In genomic region chr14:54881235-54881760, GRCh38 we compare ENCODE assay signal across 8 cellular contexts. TPM values are rescaled to one million over a fixed set of nuclear protein-coding genes. Genes with fewer than 3 reads are reported as not detected.
DNase-seq lines count a peak whose midpoint lies in the region; ATAC-seq and TF ChIP-seq lines count a peak whose summit lies in the region.

No MANE protein-coding gene starts in this region.

- peak overlapping the region; percentile 96 for H3K27ac Mint-ChIP-seq in activated T-cell treated with anti-CD3 and anti-CD28 coated beads, Interleukin-2, amount 50 U/mL, for 24 hours
- H3K27ac Mint-ChIP-seq in osteocyte (ENCODE audit: unreplicated experiment): peak overlapping the region; percentile 50

- CTCF ChIA-PET in HEK293T (lab: Yijun Ruan, JAX): no interaction called here

- H3K36me3 Mint-ChIP-seq in activated T-cell treated with anti-CD3 and anti-CD28 coated beads, Interleukin-2, amount 50 U/mL, for 24 hours (ENCODE audit: low read depth): peaks cover 17% of the 10 kb centered on the region
- no peaks in the 10 kb centered on the region for H3K36me3 Mint-ChIP-seq in osteocyte (ENCODE audit: unreplicated experiment)

- no peaks in the 10 kb centered on the region for H3K9me3 Mint-ChIP-seq in activated T-cell treated with anti-CD3 and anti-CD28 coated beads, Interleukin-2, amount 50 U/mL, for 24 hours
- no peaks in the 10 kb centered on the region for H3K9me3 Mint-ChIP-seq in osteocyte (ENCODE audit: unreplicated experiment)

- H3K27me3 Mint-ChIP-seq in activated T-cell treated with anti-CD3 and anti-CD28 coated beads, Interleukin-2, amount 50 U/mL, for 24 hours: no peaks in the 10 kb centered on the region
- no peaks in the 10 kb centered on the region for H3K27me3 Mint-ChIP-seq in osteocyte (ENCODE audit: unreplicated experiment)

- no peak for TF ChIP-seq CTCF in epithelial cell of proximal tubule (conservative IDR thresholded peaks at IDR 0.05; ENCODE audit: low read depth, low read length)
- no peak for TF ChIP-seq CTCF in osteocyte (IDR thresholded peaks at IDR 0.05)

- H3K4me3 Mint-ChIP-seq in activated T-cell treated with anti-CD3 and anti-CD28 coated beads, Interleukin-2, amount 50 U/mL, for 24 hours: peak overlapping the region; percentile 80
- H3K4me3 Mint-ChIP-seq in osteocyte (ENCODE audit: unreplicated experiment): peak overlapping the region; percentile 58

- H3K4me3 ChIP-seq in epithelial cell of proximal tubule (ENCODE audit: low read depth, low read length): peak overlapping the region; percentile 40

- ATAC-seq in HG02840 (IDR thresholded peaks at IDR 0.05; ENCODE audit: low FRiP score, unreplicated experiment): peak; percentile 61
- peak; percentile 55 for ATAC-seq in SK-N-SH treated with all-trans-retinoic acid at 6 μM for 48 hours
- ATAC-seq in HG03469 (IDR thresholded peaks at IDR 0.05; ENCODE audit: unreplicated experiment): no peak

- POLR2A ChIA-PET in HEK293T (lab: Yijun Ruan, JAX): no interaction called here

- peaks cover 47% of the 10 kb centered on the region for H3K4me1 Mint-ChIP-seq in activated T-cell treated with anti-CD3 and anti-CD28 coated beads, Interleukin-2, amount 50 U/mL, for 24 hours (ENCODE audit: low read depth)
- H3K4me1 Mint-ChIP-seq in osteocyte (ENCODE audit: unreplicated experiment): peaks cover 11% of the 10 kb centered on the region

- peak; percentile 48 for DNase-seq in activated T-cell treated with anti-CD3 and anti-CD28 coated beads, Interleukin-2, amount 50 U/mL, for 24 hours
- DNase-seq in activated T-cell treated with anti-CD3 and anti-CD28 coated beads, Interleukin-2, amount 50 U/mL, for 1 hour: no peak
- DNase-seq in epithelial cell of proximal tubule (ENCODE audit: low read depth): no peak
- DNase-seq in osteocyte (ENCODE audit: extremely low spot score, unreplicated experiment): no peak
- no peak for DNase-seq in HEK293T (ENCODE audit: extremely low spot score)

TF ChIP-seq in SK-N-SH treated with all-trans-retinoic acid at 6 μM for 48 hours, 23 proteins besides CTCF, POLR2A, EP300 and RAD21 (continues in another document):
- TF ChIP-seq POU6F1 (CRISPR knock-in tag; IDR thresholded peaks at IDR 0.05; ENCODE audit: borderline replicate concordance, low read depth) (no peak), PATZ1 (CRISPR knock-in tag; IDR thresholded peaks at IDR 0.05; ENCODE audit: borderline replicate concordance) (no peak), OSR1 (CRISPR knock-in tag; IDR thresholded peaks at IDR 0.05) (no peak), CSRNP3 (CRISPR knock-in tag; IDR thresholded peaks at IDR 0.05) (no peak), ZFP30 (CRISPR knock-in tag; IDR thresholded peaks at IDR 0.05) (no peak), SNAI2 (CRISPR knock-in tag; IDR thresholded peaks at IDR 0.05) (no peak), TOX (CRISPR knock-in tag; IDR thresholded peaks at IDR 0.05; ENCODE audit: borderline replicate concordance) (no peak), ZNF565 (CRISPR knock-in tag; conservative IDR thresholded peaks at IDR 0.05; ENCODE audit: low read depth) (no peak), ISL1 (CRISPR knock-in tag; IDR thresholded peaks at IDR 0.05) (no peak)

TF ChIP-seq in HEK293T, 16 proteins besides CTCF, POLR2A, EP300 and RAD21:
- TF ChIP-seq CTBP1 (IDR thresholded peaks at IDR 0.05; ENCODE audit: borderline replicate concordance): no peak
- TF ChIP-seq FOXM1 (IDR thresholded peaks at IDR 0.05; ENCODE audit: borderline replicate concordance): no peak
- TF ChIP-seq BHLHE40 (IDR thresholded peaks at IDR 0.05; ENCODE audit: borderline replicate concordance): no peak
- TF ChIP-seq LEF1 (IDR thresholded peaks at IDR 0.05; ENCODE audit: borderline replicate concordance): no peak
- TF ChIP-seq TARDBP (IDR thresholded peaks at IDR 0.05): no peak
- no peak for TF ChIP-seq FOXK2 (IDR thresholded peaks at IDR 0.05)
- TF ChIP-seq ELF4 (IDR thresholded peaks at IDR 0.05): no peak
- no peak for TF ChIP-seq NFRKB (IDR thresholded peaks at IDR 0.05)

RNA-seq across cellular contexts. Expression of gene GCH1, which starts 21.3 kb away (rescaled TPM):
- total RNA-seq in epithelial cell of proximal tubule: 13.5 and 15.0 TPM in 2 replicates
- 0.31 and 0.43 TPM in 2 replicates for total RNA-seq in osteocyte

Comparison
In these comparisons a context has a peak if more than half of its experiments do, and no peak if none do; other contexts are left out.
1. RNA of gene GCH1, which starts 21.3 kb away (total RNA-seq): 13.5 to 15.0 TPM in epithelial cell of proximal tubule; 0.31 to 0.43 TPM in osteocyte; every median in the first group is over 10 times any median in the second.